ENCODE assay signal across 9 cellular contexts in the genomic region with DNA sequence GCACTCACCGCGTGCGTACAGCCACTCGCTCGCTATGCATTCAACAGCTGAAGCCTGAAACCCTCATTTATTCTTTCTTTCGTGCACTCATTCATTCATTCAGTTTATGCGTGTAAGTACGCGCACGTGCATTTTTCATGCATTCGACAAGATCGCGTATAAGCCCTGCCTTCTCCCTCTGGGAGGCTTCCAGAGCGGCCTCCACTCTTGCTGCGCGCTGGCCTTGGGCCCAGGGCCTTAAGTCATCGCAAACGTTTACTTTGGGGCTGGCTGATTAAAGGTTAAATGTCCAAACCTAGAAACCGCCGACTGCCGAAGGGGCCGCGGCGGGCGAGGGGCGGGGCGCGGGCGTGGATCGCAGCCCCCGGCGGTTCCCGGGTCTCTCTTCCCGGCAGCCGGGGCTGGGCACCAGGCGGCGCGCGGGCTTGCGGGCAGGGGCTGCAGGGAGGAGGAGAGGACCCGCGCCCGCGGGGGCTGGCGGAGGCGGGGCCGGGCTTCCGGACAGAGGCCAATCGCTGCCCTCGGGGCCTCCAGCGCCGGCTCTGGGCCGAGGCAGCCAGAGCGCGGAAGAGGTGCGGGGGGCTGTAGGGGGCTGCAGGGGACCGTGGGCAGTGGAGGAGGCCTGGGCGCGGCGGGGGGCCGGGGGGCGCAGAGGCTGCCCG. TPM values are rescaled to one million over a fixed set of nuclear protein-coding genes. Genes with fewer than 3 reads are reported as not detected.
DNase-seq lines count a peak whose midpoint lies in the region; ATAC-seq and TF ChIP-seq lines count a peak whose summit lies in the region.
"Had no signal": no experiment of that assay in that cellular context is flagged by ENCODE, and none has a peak within 500 bp of the region (broad histone marks: within the 10 kb centered on the region; RNA-seq: fewer than 3 reads in every experiment).

A gene (plus strand): TSS at position 527 of the 662 bp plus-strand sequence. CDS start 1,259 bp downstream, outside the sequence.

- H3K27ac ChIP-seq in coronary artery = no peak within 1 kb of the TSS
- no peak within 1 kb of the TSS for H3K27ac ChIP-seq in right lobe of liver
- H3K27ac ChIP-seq in uterus = no peak within 1 kb of the TSS

- H3K27me3 Mint-ChIP-seq in activated T-cell treated with anti-CD3 and anti-CD28 coated beads, Interleukin-2, amount 50 U/mL, for 72 hours (ENCODE audit: low read depth) = peaks cover 23% of the 10 kb centered on the region

- H3K36me3 Mint-ChIP-seq in activated T-cell treated with anti-CD3 and anti-CD28 coated beads, Interleukin-2, amount 50 U/mL, for 72 hours (ENCODE audit: insufficient read depth in 2 of 2) = no peaks in the 10 kb centered on the region

- no peaks in the 10 kb centered on the region for H3K4me1 Mint-ChIP-seq in activated T-cell treated with anti-CD3 and anti-CD28 coated beads, Interleukin-2, amount 50 U/mL, for 72 hours (ENCODE audit: low read depth)

- H3K27me3 ChIP-seq in right lobe of liver (no peaks in the 10 kb centered on the region), uterus (no peaks in the 10 kb centered on the region)

- no peak within 1 kb of the TSS for H3K4me3 Mint-ChIP-seq in activated T-cell treated with anti-CD3 and anti-CD28 coated beads, Interleukin-2, amount 50 U/mL, for 72 hours

- H3K4me1 ChIP-seq in right lobe of liver = peaks cover 0 to 7% (median 2%) of the 10 kb centered on the region in 4 donors
- H3K4me1 ChIP-seq in uterus = no peaks in the 10 kb centered on the region

- no peak for TF ChIP-seq CTCF in coronary artery (IDR thresholded peaks at IDR 0.05)
- TF ChIP-seq CTCF in right lobe of liver (IDR thresholded peaks at IDR 0.05) = no peak
- TF ChIP-seq CTCF in uterus (IDR thresholded peaks at IDR 0.05) = no peak

- 16% methylated on average over 33 of the region's 63 CpGs for WGBS in right lobe of liver (ENCODE audit: insufficient coverage, low coverage, low lambda C conversion rate, missing lambda C conversion rate)

- no peak for DNase-seq in activated T-cell treated with anti-CD3 and anti-CD28 coated beads, Interleukin-2, amount 50 U/mL, for 72 hours
- DNase-seq in activated T-cell treated with anti-CD3 and anti-CD28 coated beads, Interleukin-2, amount 50 U/mL, for 48 hours = no peak
- DNase-seq in coronary artery (ENCODE audit: low spot score) (no peak), right lobe of liver (peak; percentile 58 to 68 (median 64)), uterus (no peak), NCI-H2107 (lab: John Stamatoyannopoulos, UW) (no peak)
- DNase-seq: AML-193 had no signal

- H3K9me3 ChIP-seq in right lobe of liver (no peaks in the 10 kb centered on the region), uterus (no peaks in the 10 kb centered on the region)

- H3K4me3 ChIP-seq in coronary artery = peak within 1 kb of the TSS; percentile 70
- peak within 1 kb of the TSS; percentile 31 to 60 (median 52) for H3K4me3 ChIP-seq in right lobe of liver
- H3K4me3 ChIP-seq in uterus = peak within 1 kb of the TSS; percentile 16 to 33

- peak; percentile 33 for TF ChIP-seq POLR2A in right lobe of liver (IDR thresholded peaks at IDR 0.05)
- no peak for TF ChIP-seq POLR2A in uterus (IDR thresholded peaks at IDR 0.05)

- no peak within 1 kb of the TSS for H3K27ac Mint-ChIP-seq in activated T-cell treated with anti-CD3 and anti-CD28 coated beads, Interleukin-2, amount 50 U/mL, for 72 hours

- peak; percentile 20 to 23 for ATAC-seq in activated T-cell treated with anti-CD3 and anti-CD28 coated beads, Interleukin-2, amount 50 U/mL, for 72 hours (replicated peaks in 1 of 2)
- peak; percentile 67 to 81 (median 75) for ATAC-seq in right lobe of liver
- no peak for ATAC-seq in HG03108 (IDR thresholded peaks at IDR 0.05; ENCODE audit: unreplicated experiment)
- no peak for ATAC-seq in GM21717 (IDR thresholded peaks at IDR 0.05; ENCODE audit: unreplicated experiment)

- peaks cover 0 to 2% of the 10 kb centered on the region in 2 donors for H3K9me3 Mint-ChIP-seq in activated T-cell treated with anti-CD3 and anti-CD28 coated beads, Interleukin-2, amount 50 U/mL, for 72 hours

- H3K36me3 ChIP-seq in right lobe of liver (no peaks in the 10 kb centered on the region), uterus (no peaks in the 10 kb centered on the region)

- intact Hi-C loops in right lobe of liver (cut with DNase I) (loop anchor here in 1 of 2 donors (10.0 kb wide), 1 partner anchor 174 kb away; no protein-coding TSS in a partner anchor), uterus (cut with DNase I; ENCODE audit: low total_unique reads) (no loop called here)

RNA-seq across cellular contexts. Expression of the gene that starts here (rescaled TPM):
- not detected for total RNA-seq in activated T-cell treated with anti-CD3 and anti-CD28 coated beads, Interleukin-2, amount 50 U/mL, for 72 hours
- 10 to 100 TPM; 17.6 to 27.7 (median 21.3) TPM for total RNA-seq in right lobe of liver
- total RNA-seq in uterus = 1 to 10 TPM in 3 of 4 donors, not detected in 1; 1.0 to 9.6 (median 2.4) TPM

Comparison
In these comparisons a context has a peak if more than half of its experiments do, and no peak if none do; other contexts are left out.
1. Peak in ATAC-seq in activated T-cell treated with anti-CD3 and anti-CD28 coated beads, Interleukin-2, amount 50 U/mL, for 72 hours; RNA of the gene not detected or under 1 TPM.
2. ATAC-seq: peak in right lobe of liver (4 of 4); none in HG03108 (single experiment) and GM21717 (single experiment).
3. DNase-seq: peak in right lobe of liver (3 of 3); none in activated T-cell treated with anti-CD3 and anti-CD28 coated beads, Interleukin-2, amount 50 U/mL, for 72 hours (0 of 2), activated T-cell treated with anti-CD3 and anti-CD28 coated beads, Interleukin-2, amount 50 U/mL, for 48 hours (0 of 2), coronary artery (single experiment), uterus (0 of 2) and NCI-H2107 (single experiment).
4. Peak in every context shown above with its lines, with median percentiles within 50 percentile points of each other: H3K4me3 ChIP-seq.